In the genomic region with DNA sequence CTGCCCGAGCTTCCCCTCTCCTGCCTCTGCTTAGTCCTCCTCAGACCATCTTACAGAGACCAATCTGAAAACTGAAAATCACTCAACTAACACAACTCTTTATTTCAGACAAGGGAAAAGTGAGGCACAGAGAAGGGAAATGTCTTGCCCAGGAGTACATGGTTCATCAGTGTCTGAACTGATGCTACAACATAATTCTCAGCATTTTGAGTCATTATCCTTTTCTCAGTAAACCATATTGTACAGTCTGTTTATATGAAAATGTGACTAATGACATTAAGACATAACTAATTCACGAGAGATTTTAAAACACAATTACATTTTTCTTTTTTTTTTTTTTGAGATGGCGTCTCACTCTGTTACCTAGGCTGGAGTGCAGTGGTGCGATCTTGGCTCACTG, we compare ENCODE assay signal across 18 cellular contexts.
DNase-seq lines count a peak whose midpoint lies in the region; ATAC-seq and TF ChIP-seq lines count a peak whose summit lies in the region.
"Had no signal": no experiment of that assay in that cellular context is flagged by ENCODE, and none has a peak within 500 bp of the region (broad histone marks: within the 10 kb centered on the region; RNA-seq: fewer than 3 reads in every experiment).

No MANE protein-coding gene starts in this region.

- TF ChIP-seq CTCF in WTC11 (IDR thresholded peaks at IDR 0.05) = no peak

- no peaks in the 10 kb centered on the region for H3K4me1 Mint-ChIP-seq in activated CD4-positive, alpha-beta T cell treated with anti-CD3 and anti-CD28 coated beads, Interleukin-2, amount 10 ng/mL, durations not matched to agents 24 days and 14 days
- H3K4me1 Mint-ChIP-seq in stimulated activated naive CD8-positive, alpha-beta T cell treated with anti-CD3 and anti-CD28 coated beads, Interleukin-15, Interleukin-2, amounts not matched to agents 100 ng/mL and 50 ng/mL, for 24 hours (ENCODE audit: low read depth) = no peaks in the 10 kb centered on the region
- H3K4me1 Mint-ChIP-seq in stimulated activated naive CD8-positive, alpha-beta T cell treated with anti-CD3 and anti-CD28 coated beads, Interleukin-15, amount 100 ng/mL, for 72 hours = no peaks in the 10 kb centered on the region
- no peaks in the 10 kb centered on the region for H3K4me1 Mint-ChIP-seq in WTC11
- H3K4me1 Mint-ChIP-seq in stimulated activated effector memory CD8-positive, alpha-beta T cell treated with anti-CD3 and anti-CD28 coated beads, Interleukin-12 subunit alpha, Interleukin-12 subunit beta, amount 100 ng/mL, for 72 hours = no peaks in the 10 kb centered on the region
- H3K4me1 Mint-ChIP-seq: B cell had no signal

- no peak overlapping the region for H2AK5ac ChIP-seq in mesendoderm (ENCODE audit: low read length)

- H3K56ac ChIP-seq in mesendoderm (ENCODE audit: low read length) = no peak overlapping the region

- H3K9me3 Mint-ChIP-seq in activated CD4-positive, alpha-beta T cell treated with anti-CD3 and anti-CD28 coated beads, Interleukin-2, amount 10 ng/mL, durations not matched to agents 24 days and 14 days = no peaks in the 10 kb centered on the region
- no peaks in the 10 kb centered on the region for H3K9me3 Mint-ChIP-seq in stimulated activated naive CD8-positive, alpha-beta T cell treated with anti-CD3 and anti-CD28 coated beads, Interleukin-15, Interleukin-2, amounts not matched to agents 100 ng/mL and 50 ng/mL, for 24 hours
- no peaks in the 10 kb centered on the region for H3K9me3 Mint-ChIP-seq in stimulated activated naive CD8-positive, alpha-beta T cell treated with anti-CD3 and anti-CD28 coated beads, Interleukin-15, amount 100 ng/mL, for 72 hours
- no peaks in the 10 kb centered on the region for H3K9me3 Mint-ChIP-seq in WTC11
- no peaks in the 10 kb centered on the region for H3K9me3 Mint-ChIP-seq in stimulated activated effector memory CD8-positive, alpha-beta T cell treated with anti-CD3 and anti-CD28 coated beads, Interleukin-12 subunit alpha, Interleukin-12 subunit beta, amount 100 ng/mL, for 72 hours
- H3K9me3 Mint-ChIP-seq: CD8-positive, alpha-beta T cell had no signal

- peak; percentile 18 for DNase-seq in activated CD4-positive, alpha-beta T cell treated with anti-CD3 and anti-CD28 coated beads, Interleukin-2, amount 10 ng/mL, durations not matched to agents 24 days and 14 days
- DNase-seq in activated CD4-positive, alpha-beta T cell treated with anti-CD3 and anti-CD28 coated beads, Interleukin-2, amount 50 U/mL, for 1 hour = no peak
- DNase-seq in stimulated activated naive CD8-positive, alpha-beta T cell treated with anti-CD3 and anti-CD28 coated beads, Interleukin-15, amount 100 ng/mL, for 72 hours = no peak
- DNase-seq in WTC11 (ENCODE audit: low spot score) (no peak), mesendoderm (no peak)
- DNase-seq in stimulated activated effector memory CD8-positive, alpha-beta T cell treated with anti-CD3 and anti-CD28 coated beads, Interleukin-12 subunit alpha, Interleukin-12 subunit beta, amount 100 ng/mL, for 72 hours (ENCODE audit: low spot score in 2 of 2) = no peak
- DNase-seq: 8988T; Calu3; CD8-positive, alpha-beta T cell; DMS79 treated with DMSO at 0.1 percent for 48 hours had no signal

- no CpG with 5 or more reads among the region's 4 CpGs for WGBS in mesendoderm (ENCODE audit: extremely low coverage, insufficient coverage, low lambda C conversion rate)

- H3K36me3 Mint-ChIP-seq in activated CD4-positive, alpha-beta T cell treated with anti-CD3 and anti-CD28 coated beads, Interleukin-2, amount 10 ng/mL, durations not matched to agents 24 days and 14 days (ENCODE audit: low read depth) = peaks cover 67% of the 10 kb centered on the region
- peaks cover 72% of the 10 kb centered on the region for H3K36me3 Mint-ChIP-seq in stimulated activated naive CD8-positive, alpha-beta T cell treated with anti-CD3 and anti-CD28 coated beads, Interleukin-15, Interleukin-2, amounts not matched to agents 100 ng/mL and 50 ng/mL, for 24 hours (ENCODE audit: low read depth)
- peaks cover 35% of the 10 kb centered on the region for H3K36me3 Mint-ChIP-seq in WTC11
- H3K36me3 Mint-ChIP-seq in stimulated activated effector memory CD8-positive, alpha-beta T cell treated with anti-CD3 and anti-CD28 coated beads, Interleukin-12 subunit alpha, Interleukin-12 subunit beta, amount 100 ng/mL, for 72 hours = peaks cover 100% of the 10 kb centered on the region

- no peak overlapping the region for H3K27ac ChIP-seq in mesendoderm (ENCODE audit: low read depth, low read length)
- H3K27ac ChIP-seq: BLaER1 treated with 17β-estradiol and CSF1 and Interleukin-3, amounts not matched to agents 10 nM and 100 nM; GM23248; HL-60 had no signal

- H3K27me3 Mint-ChIP-seq in activated CD4-positive, alpha-beta T cell treated with anti-CD3 and anti-CD28 coated beads, Interleukin-2, amount 10 ng/mL, durations not matched to agents 24 days and 14 days = no peaks in the 10 kb centered on the region
- H3K27me3 Mint-ChIP-seq in stimulated activated naive CD8-positive, alpha-beta T cell treated with anti-CD3 and anti-CD28 coated beads, Interleukin-15, Interleukin-2, amounts not matched to agents 100 ng/mL and 50 ng/mL, for 24 hours = no peaks in the 10 kb centered on the region
- H3K27me3 Mint-ChIP-seq in stimulated activated naive CD8-positive, alpha-beta T cell treated with anti-CD3 and anti-CD28 coated beads, Interleukin-15, amount 100 ng/mL, for 72 hours = no peaks in the 10 kb centered on the region
- H3K27me3 Mint-ChIP-seq in WTC11 (ENCODE audit: low read depth) = no peaks in the 10 kb centered on the region
- H3K27me3 Mint-ChIP-seq: B cell had no signal

- H3K4me3 Mint-ChIP-seq in activated CD4-positive, alpha-beta T cell treated with anti-CD3 and anti-CD28 coated beads, Interleukin-2, amount 10 ng/mL, durations not matched to agents 24 days and 14 days = no peak overlapping the region
- no peak overlapping the region for H3K4me3 Mint-ChIP-seq in stimulated activated naive CD8-positive, alpha-beta T cell treated with anti-CD3 and anti-CD28 coated beads, Interleukin-15, Interleukin-2, amounts not matched to agents 100 ng/mL and 50 ng/mL, for 24 hours
- H3K4me3 Mint-ChIP-seq in stimulated activated naive CD8-positive, alpha-beta T cell treated with anti-CD3 and anti-CD28 coated beads, Interleukin-15, amount 100 ng/mL, for 72 hours = no peak overlapping the region
- no peak overlapping the region for H3K4me3 Mint-ChIP-seq in WTC11
- no peak overlapping the region for H3K4me3 Mint-ChIP-seq in stimulated activated effector memory CD8-positive, alpha-beta T cell treated with anti-CD3 and anti-CD28 coated beads, Interleukin-12 subunit alpha, Interleukin-12 subunit beta, amount 100 ng/mL, for 72 hours
- H3K4me3 Mint-ChIP-seq: B cell; CD8-positive, alpha-beta T cell had no signal

- no peak overlapping the region for H2BK120ac ChIP-seq in mesendoderm (ENCODE audit: low read depth, low read length)

- H3K4me2 ChIP-seq in mesendoderm (ENCODE audit: low read length) = no peak overlapping the region
- H3K4me2 ChIP-seq: BLaER1 treated with 17β-estradiol and CSF1 and Interleukin-3, amounts not matched to agents 10 nM and 100 nM had no signal

- H3K9ac ChIP-seq in mesendoderm (ENCODE audit: low read length) = no peak overlapping the region
- H3K9ac ChIP-seq: BLaER1 treated with 17β-estradiol and CSF1 and Interleukin-3, amounts not matched to agents 10 nM and 100 nM; GM23248 had no signal

- CTCF ChIA-PET in WTC11 (lab: Charles Lee) = no interaction called here

- H4K8ac ChIP-seq in mesendoderm (ENCODE audit: low read depth, low read length) = no peak overlapping the region

- H3K4ac ChIP-seq in mesendoderm (ENCODE audit: low read depth, low read length) = no peak overlapping the region

- POLR2A ChIA-PET in WTC11 (lab: Charles Lee) = no interaction called here

- H4K5ac ChIP-seq in mesendoderm (ENCODE audit: low read length) = no peak overlapping the region

- no peak overlapping the region for H3K4me3 ChIP-seq in mesendoderm (ENCODE audit: low read length)
- H3K4me3 ChIP-seq: BLaER1 treated with 17β-estradiol and CSF1 and Interleukin-3, amounts not matched to agents 10 nM and 100 nM; GM12878; GM23248; HAP-1 had no signal

- ATAC-seq in stimulated activated naive CD8-positive, alpha-beta T cell treated with anti-CD3 and anti-CD28 coated beads, Interleukin-15, amount 100 ng/mL, for 72 hours = no peak
- ATAC-seq in WTC11 (no peak), GM18502 (IDR thresholded peaks at IDR 0.05; ENCODE audit: poor library complexity, unreplicated experiment) (no peak)
- ATAC-seq in stimulated activated effector memory CD8-positive, alpha-beta T cell treated with anti-CD3 and anti-CD28 coated beads, Interleukin-12 subunit alpha, Interleukin-12 subunit beta, amount 100 ng/mL, for 72 hours = no peak
- ATAC-seq: CD8-positive, alpha-beta T cell; GM12878 had no signal

- no peaks in the 10 kb centered on the region for H3K27me3 ChIP-seq in mesendoderm (ENCODE audit: insufficient read depth, low read length, poor library complexity)
- H3K27me3 ChIP-seq: BLaER1 treated with 17β-estradiol and CSF1 and Interleukin-3, amounts not matched to agents 10 nM and 100 nM had no signal

- no peak overlapping the region for H2BK5ac ChIP-seq in mesendoderm (ENCODE audit: low read length)

- intact Hi-C loops in activated CD4-positive, alpha-beta T cell treated with anti-CD3 and anti-CD28 coated beads, Interleukin-2, amount 10 ng/mL, durations not matched to agents 24 days and 14 days (cut with micrococcal nuclease) = no loop called here

- H2BK15ac ChIP-seq in mesendoderm (replicated peaks; ENCODE audit: low read depth) = no peak overlapping the region

- no peak overlapping the region for H3K27ac Mint-ChIP-seq in activated CD4-positive, alpha-beta T cell treated with anti-CD3 and anti-CD28 coated beads, Interleukin-2, amount 10 ng/mL, durations not matched to agents 24 days and 14 days
- peak overlapping the region; percentile 15 for H3K27ac Mint-ChIP-seq in stimulated activated naive CD8-positive, alpha-beta T cell treated with anti-CD3 and anti-CD28 coated beads, Interleukin-15, Interleukin-2, amounts not matched to agents 100 ng/mL and 50 ng/mL, for 24 hours
- peak overlapping the region in 1 of 2 donors; percentile 9 for H3K27ac Mint-ChIP-seq in stimulated activated naive CD8-positive, alpha-beta T cell treated with anti-CD3 and anti-CD28 coated beads, Interleukin-15, amount 100 ng/mL, for 72 hours
- 0 out of 2 replicates have a peak overlapping the region, but pooled peaks have one; percentile 45 for H3K27ac Mint-ChIP-seq in WTC11
- H3K27ac Mint-ChIP-seq in stimulated activated effector memory CD8-positive, alpha-beta T cell treated with anti-CD3 and anti-CD28 coated beads, Interleukin-12 subunit alpha, Interleukin-12 subunit beta, amount 100 ng/mL, for 72 hours = peak overlapping the region; percentile 71
- H3K27ac Mint-ChIP-seq: B cell; CD8-positive, alpha-beta T cell had no signal

- H3K79me1 ChIP-seq in mesendoderm (ENCODE audit: low read length) = no peaks in the 10 kb centered on the region

- H3K18ac ChIP-seq in mesendoderm (ENCODE audit: low read length) = no peak overlapping the region

- no peak overlapping the region for H3K23ac ChIP-seq in mesendoderm (ENCODE audit: low read length)

- H3K79me2 ChIP-seq in mesendoderm (ENCODE audit: control insufficient read depth, insufficient read depth, low read length) = no peaks in the 10 kb centered on the region

- H3K36me3 ChIP-seq in mesendoderm (ENCODE audit: control insufficient read depth, insufficient read depth, low read length) = no peaks in the 10 kb centered on the region

- H3K4me1 ChIP-seq in mesendoderm (ENCODE audit: control insufficient read depth, low read depth, low read length) = no peaks in the 10 kb centered on the region
- H3K4me1 ChIP-seq: BLaER1 treated with 17β-estradiol and CSF1 and Interleukin-3, amounts not matched to agents 10 nM and 100 nM; HAP-1 had no signal
